In the genomic region with DNA sequence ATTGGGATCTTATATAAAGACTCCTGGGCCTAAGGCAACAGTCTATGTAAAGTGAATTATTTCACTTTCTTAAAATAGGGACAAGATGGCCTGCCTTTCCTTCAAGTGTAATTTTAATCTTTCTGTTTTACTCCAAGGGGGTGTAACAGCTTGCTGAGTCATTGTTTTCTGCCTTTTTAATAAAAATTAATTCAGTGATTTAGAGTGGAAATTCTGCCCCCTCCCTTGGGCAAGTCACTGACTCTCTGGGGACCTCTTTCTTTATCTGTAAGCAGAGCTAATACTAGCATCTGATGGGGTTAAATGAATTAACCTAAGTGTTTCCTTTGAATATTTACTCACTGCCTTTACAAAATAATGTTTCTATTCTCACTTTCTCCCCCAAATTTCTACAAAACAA, we compare ENCODE assay signal across 2 cellular contexts.
TF ChIP-seq lines count a peak whose summit lies in the region.

No MANE protein-coding gene starts in this region.

TF ChIP-seq in IMR-90, 13 proteins besides CTCF, POLR2A, EP300 and RAD21:
- TF ChIP-seq CHD1 (IDR thresholded peaks at IDR 0.05; ENCODE audit: low read depth, low read length) (no peak), NFE2L2 (IDR thresholded peaks at IDR 0.05; ENCODE audit: low read depth, low read length) (peak; percentile 80)

TF ChIP-seq in HEK293T, 16 proteins besides CTCF, POLR2A, EP300 and RAD21:
- no peak for TF ChIP-seq NFRKB (IDR thresholded peaks at IDR 0.05)
- TF ChIP-seq FOXA1 (IDR thresholded peaks at IDR 0.05), result no peak
- TF ChIP-seq SP1 (IDR thresholded peaks at IDR 0.05), result no peak
- no peak for TF ChIP-seq ARNT (IDR thresholded peaks at IDR 0.05)
- TF ChIP-seq FOXK2 (IDR thresholded peaks at IDR 0.05), result no peak
- no peak for TF ChIP-seq HDGF (IDR thresholded peaks at IDR 0.05; ENCODE audit: borderline replicate concordance)
- TF ChIP-seq TARDBP (IDR thresholded peaks at IDR 0.05), result no peak
- TF ChIP-seq, protein P1, sequence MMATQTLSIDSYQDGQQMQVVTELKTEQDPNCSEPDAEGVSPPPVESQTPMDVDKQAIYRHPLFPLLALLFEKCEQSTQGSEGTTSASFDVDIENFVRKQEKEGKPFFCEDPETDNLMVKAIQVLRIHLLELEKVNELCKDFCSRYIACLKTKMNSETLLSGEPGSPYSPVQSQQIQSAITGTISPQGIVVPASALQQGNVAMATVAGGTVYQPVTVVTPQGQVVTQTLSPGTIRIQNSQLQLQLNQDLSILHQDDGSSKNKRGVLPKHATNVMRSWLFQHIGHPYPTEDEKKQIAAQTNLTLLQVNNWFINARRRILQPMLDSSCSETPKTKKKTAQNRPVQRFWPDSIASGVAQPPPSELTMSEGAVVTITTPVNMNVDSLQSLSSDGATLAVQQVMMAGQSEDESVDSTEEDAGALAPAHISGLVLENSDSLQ (IDR thresholded peaks at IDR 0.05), result no peak
- no peak for TF ChIP-seq ZNF384 (IDR thresholded peaks at IDR 0.05)
- TF ChIP-seq BHLHE40 (IDR thresholded peaks at IDR 0.05; ENCODE audit: borderline replicate concordance), result no peak
- TF ChIP-seq LEF1 (IDR thresholded peaks at IDR 0.05; ENCODE audit: borderline replicate concordance), result no peak
- TF ChIP-seq ELF4 (IDR thresholded peaks at IDR 0.05), result no peak
- no peak for TF ChIP-seq SUZ12 (IDR thresholded peaks at IDR 0.05)
- TF ChIP-seq CTBP1 (IDR thresholded peaks at IDR 0.05; ENCODE audit: borderline replicate concordance), result no peak
- no peak for TF ChIP-seq L3MBTL2 (conservative IDR thresholded peaks at IDR 0.05)
- TF ChIP-seq FOXM1 (IDR thresholded peaks at IDR 0.05; ENCODE audit: borderline replicate concordance), result no peak
TF ChIP-seq in HEK293T: peak in this region for 0.
